2 cellular contexts compared by ENCODE assay signal in genomic region chr11:73361953-73362776, GRCh38.
TF ChIP-seq lines count a peak whose summit lies in the region.

No MANE protein-coding gene starts in this region.

TF ChIP-seq in SK-N-SH, 30 proteins besides CTCF, POLR2A, EP300 and RAD21 (continued from another document):
- TF ChIP-seq REST (IDR thresholded peaks at IDR 0.05; ENCODE audit: low read depth, low read length): no peak
- TF ChIP-seq MEF2A (IDR thresholded peaks at IDR 0.05; ENCODE audit: borderline replicate concordance, low read depth): no peak
- no peak for TF ChIP-seq MXI1 (IDR thresholded peaks at IDR 0.05; ENCODE audit: low read depth, low read length)
- TF ChIP-seq SIN3A (IDR thresholded peaks at IDR 0.05; ENCODE audit: borderline replicate concordance, low read depth, low read length): no peak
- TF ChIP-seq FOXJ3 (CRISPR knock-in tag; IDR thresholded peaks at IDR 0.05): no peak
- no peak for TF ChIP-seq RFX5 (IDR thresholded peaks at IDR 0.05; ENCODE audit: low read length)
- no peak for TF ChIP-seq ELF1 (IDR thresholded peaks at IDR 0.05)
- TF ChIP-seq RXRA (IDR thresholded peaks at IDR 0.05; ENCODE audit: borderline replicate concordance, low read depth): no peak
- no peak for TF ChIP-seq IRF3 (IDR thresholded peaks at IDR 0.05; ENCODE audit: low read depth, low read length)
- no peak for TF ChIP-seq YY1 (IDR thresholded peaks at IDR 0.05; ENCODE audit: low read depth)
- TF ChIP-seq GABPA (IDR thresholded peaks at IDR 0.05; ENCODE audit: low read depth): no peak
- no peak for TF ChIP-seq ZBTB33 (IDR thresholded peaks at IDR 0.05; ENCODE audit: borderline replicate concordance, low read depth)

TF ChIP-seq in SK-N-SH treated with all-trans-retinoic acid at 6 μM for 48 hours, 23 proteins besides CTCF, POLR2A, EP300 and RAD21 (continued from another document):
- TF ChIP-seq PATZ1 (CRISPR knock-in tag; IDR thresholded peaks at IDR 0.05; ENCODE audit: borderline replicate concordance) (no peak), ZNF70 (CRISPR knock-in tag; IDR thresholded peaks at IDR 0.05) (no peak), PPARA (CRISPR knock-in tag; IDR thresholded peaks at IDR 0.05; ENCODE audit: borderline replicate concordance) (no peak), OSR1 (CRISPR knock-in tag; IDR thresholded peaks at IDR 0.05) (no peak), BACH2 (CRISPR knock-in tag; IDR thresholded peaks at IDR 0.05; ENCODE audit: borderline replicate concordance) (no peak), ESRRG (CRISPR knock-in tag; IDR thresholded peaks at IDR 0.05) (no peak), ISL1 (CRISPR knock-in tag; IDR thresholded peaks at IDR 0.05) (no peak), TCF4 (CRISPR knock-in tag; IDR thresholded peaks at IDR 0.05; ENCODE audit: borderline replicate concordance) (no peak), ARNTL (CRISPR knock-in tag; IDR thresholded peaks at IDR 0.05; ENCODE audit: borderline replicate concordance, low read depth) (no peak), ZNF565 (CRISPR knock-in tag; conservative IDR thresholded peaks at IDR 0.05; ENCODE audit: low read depth) (no peak)
